Comparison of ENCODE assay signal across 20 cellular contexts in the genomic region with DNA sequence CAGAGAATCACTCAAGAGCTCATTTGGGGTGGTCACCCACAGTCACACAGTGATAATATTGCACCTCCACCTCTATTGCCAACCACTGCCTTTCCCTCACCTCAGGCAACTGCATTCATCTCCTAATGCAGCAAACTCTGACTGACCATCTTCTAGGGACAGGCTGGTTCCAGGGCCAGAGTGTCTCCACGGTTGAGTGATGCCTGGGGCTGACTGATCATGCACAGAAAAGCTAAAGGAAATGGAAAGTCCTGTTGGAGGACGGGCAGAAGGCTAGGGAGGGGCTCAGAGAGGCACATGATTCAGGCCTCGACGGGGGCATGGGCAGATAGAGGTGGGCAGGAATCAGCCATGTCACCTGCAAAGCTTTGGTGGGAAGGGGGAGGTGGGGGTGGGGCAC.
"Had no signal": no experiment of that assay in that cellular context is flagged by ENCODE, and none has a peak within 500 bp of the region (broad histone marks: within the 10 kb centered on the region; RNA-seq: fewer than 3 reads in every experiment).

No MANE protein-coding gene starts in this region.

- H3K27me3 ChIP-seq: adrenal gland, hepatocyte, right lobe of liver, suprapubic skin, transverse colon had no signal

- ATAC-seq: activated naive CD4-positive, alpha-beta T cell treated with anti-CD3 and anti-CD28 coated beads, Interleukin-2, amount 50 U/mL, for 72 hours; left colon; lower lobe of right lung; psoas muscle; stimulated activated naive CD8-positive, alpha-beta T cell treated with anti-CD3 and anti-CD28 coated beads, Interleukin-15, amount 100 ng/mL, for 72 hours had no signal

- H3K4me1 Mint-ChIP-seq: neural crest cell; stimulated activated naive CD8-positive, alpha-beta T cell treated with anti-CD3 and anti-CD28 coated beads, Interleukin-15, amount 100 ng/mL, for 72 hours had no signal

- H3K4me3 ChIP-seq: adrenal gland, hepatocyte, lower lobe of right lung, psoas muscle, right lobe of liver, suprapubic skin, transverse colon had no signal

- H3K27ac ChIP-seq: adrenal gland, hepatocyte, lower lobe of right lung, psoas muscle, right lobe of liver, suprapubic skin, transverse colon, WERI-Rb-1 had no signal

- H3K36me3 ChIP-seq: adrenal gland, lower lobe of right lung, right lobe of liver, suprapubic skin, transverse colon, WERI-Rb-1 had no signal

- H3K9me3 ChIP-seq: adrenal gland, lower lobe of right lung, psoas muscle, right lobe of liver, suprapubic skin, transverse colon had no signal

- H3K4me2 ChIP-seq: hepatocyte had no signal

- H3K27me3 Mint-ChIP-seq: stimulated activated naive CD8-positive, alpha-beta T cell treated with anti-CD3 and anti-CD28 coated beads, Interleukin-15, amount 100 ng/mL, for 72 hours had no signal

- H3K4me1 ChIP-seq: adrenal gland, lower lobe of right lung, psoas muscle, right lobe of liver, suprapubic skin had no signal

- H3K27ac Mint-ChIP-seq: activated naive CD4-positive, alpha-beta T cell treated with anti-CD3 and anti-CD28 coated beads, Interleukin-2, amount 50 U/mL, for 72 hours; activated T-helper 1 cell treated with anti-CD3 and anti-CD28 coated beads, Interleukin-12 subunit alpha, Interleukin-12 subunit beta, Interleukin-2, Interleukin-4 antibody, amounts not matched to agents 30 ng/mL and 10 ng/mL and 1 ng/mL, durations not matched to agents 14 hours and 24 hours and 36 hours; stimulated activated naive CD8-positive, alpha-beta T cell treated with anti-CD3 and anti-CD28 coated beads, Interleukin-15, amount 100 ng/mL, for 72 hours had no signal

- H2AFZ ChIP-seq: hepatocyte had no signal

- H3K4me3 Mint-ChIP-seq: activated T-helper 1 cell treated with anti-CD3 and anti-CD28 coated beads, Interleukin-12 subunit alpha, Interleukin-12 subunit beta, Interleukin-2, Interleukin-4 antibody, amounts not matched to agents 30 ng/mL and 10 ng/mL and 1 ng/mL, durations not matched to agents 14 hours and 24 hours and 36 hours; neural crest cell; stimulated activated naive CD8-positive, alpha-beta T cell treated with anti-CD3 and anti-CD28 coated beads, Interleukin-15, amount 100 ng/mL, for 72 hours had no signal

- H3K79me2 ChIP-seq: hepatocyte had no signal

- FAIRE-seq: islet of Langerhans, small intestine had no signal

- H3K36me3 Mint-ChIP-seq: activated naive CD4-positive, alpha-beta T cell treated with anti-CD3 and anti-CD28 coated beads, Interleukin-2, amount 50 U/mL, for 72 hours had no signal

- H3K9me3 Mint-ChIP-seq: activated naive CD4-positive, alpha-beta T cell treated with anti-CD3 and anti-CD28 coated beads, Interleukin-2, amount 50 U/mL, for 72 hours; activated T-helper 1 cell treated with anti-CD3 and anti-CD28 coated beads, Interleukin-12 subunit alpha, Interleukin-12 subunit beta, Interleukin-2, Interleukin-4 antibody, amounts not matched to agents 30 ng/mL and 10 ng/mL and 1 ng/mL, durations not matched to agents 14 hours and 24 hours and 36 hours; stimulated activated naive CD8-positive, alpha-beta T cell treated with anti-CD3 and anti-CD28 coated beads, Interleukin-15, amount 100 ng/mL, for 72 hours had no signal

- DNase-seq: activated CD4-positive, alpha-beta T cell treated with anti-CD3 and anti-CD28 coated beads, Interleukin-2, amount 50 U/mL, for 4 hours; activated gamma-delta T cell treated with Interleukin-2 at 50 U/mL for 16 hours; dermis blood vessel endothelial cell; effector memory CD4-positive, alpha-beta T cell; left colon; lower lobe of right lung; psoas muscle; right lobe of liver; small intestine; stimulated activated CD4-positive, alpha-beta T cell treated with anti-CD3 and anti-CD28 coated beads, Interleukin-4, amount 100 ng/mL, for 1 hour; stimulated activated naive CD8-positive, alpha-beta T cell treated with anti-CD3 and anti-CD28 coated beads, Interleukin-15, amount 100 ng/mL, for 72 hours; transverse colon; WERI-Rb-1 had no signal
